Comparison of ENCODE assay signal across 8 cellular contexts in genomic region chr1:230868736-230869385, GRCh38. TPM values are rescaled to one million over a fixed set of nuclear protein-coding genes. Genes with fewer than 3 reads are reported as not detected.
DNase-seq lines count a peak whose midpoint lies in the region; TF ChIP-seq lines count a peak whose summit lies in the region.

No MANE protein-coding gene starts in this region.

- DNase-seq in SIG-M5 treated with dmso at 0.1 percent for 504 hours (lab: John Stamatoyannopoulos, UW; ENCODE audit: unreplicated experiment) (peak; percentile 44), SIG-M5 (lab: John Stamatoyannopoulos, UW) (no peak), H7 (no peak), MG63 (peak; percentile 52), foreskin fibroblast (peak in 1 of 2 donors; percentile 47), neural progenitor cell (ENCODE audit: low spot score) (peak; percentile 95), COLO829 (ENCODE audit: low spot score) (no peak)

- H3K9ac ChIP-seq in neural progenitor cell = peak overlapping the region; percentile 71

- H3K4me2 ChIP-seq in neural progenitor cell = peak overlapping the region; percentile 83

- peaks cover 4% of the 10 kb centered on the region for H3K36me3 Mint-ChIP-seq in neural progenitor cell

- H3K9me3 Mint-ChIP-seq in neural progenitor cell = no peaks in the 10 kb centered on the region

- peaks cover 44% of the 10 kb centered on the region for H3K4me1 Mint-ChIP-seq in neural progenitor cell

- H3K36me3 ChIP-seq in H7 (replicated peaks; ENCODE audit: control insufficient read depth, insufficient read depth, low read length) (no peaks in the 10 kb centered on the region), MG63 (0 out of 2 replicates have a peak, but pooled peaks cover 5% of the 10 kb centered on the region), neural progenitor cell (no peaks in the 10 kb centered on the region)

- H3K79me2 ChIP-seq in neural progenitor cell (ENCODE audit: low read depth) = peaks cover 42% of the 10 kb centered on the region

- H3K9me3 ChIP-seq in MG63 (no peaks in the 10 kb centered on the region), neural progenitor cell (ENCODE audit: low read depth) (no peaks in the 10 kb centered on the region)

- peaks cover 35% of the 10 kb centered on the region for H3K4me1 ChIP-seq in neural progenitor cell

- peak overlapping the region; percentile 91 for H3K27ac ChIP-seq in neural progenitor cell

- peaks cover 10% of the 10 kb centered on the region for H3F3A ChIP-seq in neural progenitor cell (ENCODE audit: low read depth)

- H3K27me3 Mint-ChIP-seq in neural progenitor cell (ENCODE audit: insufficient read depth, low read depth) = no peaks in the 10 kb centered on the region

- peaks cover 23% of the 10 kb centered on the region for H4K20me1 ChIP-seq in neural progenitor cell (ENCODE audit: low read depth)

- peak overlapping the region; percentile 98 for H3K27ac Mint-ChIP-seq in neural progenitor cell

- peak overlapping the region; percentile 88 for H3K4me3 Mint-ChIP-seq in neural progenitor cell

- H3K4me3 ChIP-seq in H7 (ENCODE audit: insufficient read depth, low read depth, low read length) = peak overlapping the region; percentile 53
- peak overlapping the region; percentile 52 for H3K4me3 ChIP-seq in MG63
- peak overlapping the region; percentile 59 for H3K4me3 ChIP-seq in WI38 (ENCODE audit: low read depth, low read length)
- peak overlapping the region; percentile 46 to 62 for H3K4me3 ChIP-seq in foreskin fibroblast (ENCODE audit: low read depth in 1 of 2, low read length in 2 of 2)
- peak overlapping the region; percentile 83 for H3K4me3 ChIP-seq in neural progenitor cell

- TF ChIP-seq CTCF in WI38 (IDR thresholded peaks at IDR 0.05; ENCODE audit: low read depth, low read length) = no peak
- TF ChIP-seq CTCF in foreskin fibroblast (IDR thresholded peaks at IDR 0.05; ENCODE audit: low read depth, low read length) = no peak
- no peak for TF ChIP-seq CTCF in neural progenitor cell (IDR thresholded peaks at IDR 0.05)

- H2AFZ ChIP-seq in neural progenitor cell (replicated peaks) = peak overlapping the region; percentile 94

- H3K27me3 ChIP-seq in H7 (ENCODE audit: control insufficient read depth, insufficient read depth, low read length) (peaks cover 13% of the 10 kb centered on the region), MG63 (no peaks in the 10 kb centered on the region), neural progenitor cell (no peaks in the 10 kb centered on the region)

RNA-seq across cellular contexts. Expression of gene C1orf198, which starts 0.5 kb away (rescaled TPM):
- total RNA-seq in H7 (2014; rRNA removed; shearing (Covaris generic)) = 38.6 and 52.0 TPM in 2 replicates
- total RNA-seq in MG63 (2014; rRNA removed; shearing (Covaris generic); ENCODE audit: low replicate concordance) = 39.5 and 47.1 TPM in 2 replicates
- total RNA-seq in neural progenitor cell (ENCODE audit: low replicate concordance) = 48.5 and 66.7 TPM in 2 replicates

Comparison
In these comparisons a context has a peak if more than half of its experiments do, and no peak if none do; other contexts are left out.
1. DNase-seq: peak in SIG-M5 treated with dmso at 0.1 percent for 504 hours (single experiment), MG63 (single experiment) and neural progenitor cell (single experiment); none in SIG-M5 (single experiment), H7 (single experiment) and COLO829 (single experiment).
2. Peak in every context shown above with its lines, with median percentiles within 50 percentile points of each other: H3K4me3 ChIP-seq.